ENCODE assay signal across 22 cellular contexts in genomic region chr15:74928771-74929198, GRCh38.
"Had no signal": no experiment of that assay in that cellular context is flagged by ENCODE, and none has a peak within 500 bp of the region (broad histone marks: within the 10 kb centered on the region; RNA-seq: fewer than 3 reads in every experiment).

No MANE protein-coding gene starts in this region.

- H3K9me3 Mint-ChIP-seq: activated naive CD4-positive, alpha-beta T cell treated with anti-CD3 and anti-CD28 coated beads, Interleukin-2, amount 10 ng/mL, durations not matched to agents 7 days and 5 days; activated naive CD8-positive, alpha-beta T cell treated with anti-CD3 and anti-CD28 coated beads, Interleukin-2, amount 50 U/mL, for 24 hours; activated T-cell treated with anti-CD3 and anti-CD28 coated beads, Interleukin-2, amount 50 U/mL, for 4 hours; brain; central memory CD8-positive, alpha-beta T cell; mesothelial cell of epicardium; nephron had no signal

- H3K27ac ChIP-seq: coronary artery had no signal

- H3K4me3 ChIP-seq: coronary artery had no signal

- DNase-seq: activated CD4-positive, alpha-beta T cell treated with anti-CD3 and anti-CD28 coated beads, Interleukin-2, amount 50 U/mL, for 1 hour; activated CD4-positive, CD25-positive, alpha-beta regulatory T cell treated with anti-CD3 and anti-CD28 coated beads, Interleukin-2, amount 50 U/mL, for 72 hours; activated CD8-positive, alpha-beta memory T cell treated with anti-CD3 and anti-CD28 coated beads, Interleukin-2, amount 50 U/mL, for 4 hours; activated effector memory CD4-positive, alpha-beta T cell treated with Interleukin-2 at 50 U/mL for 16 hours; activated naive CD4-positive, alpha-beta T cell treated with anti-CD3 and anti-CD28 coated beads, Interleukin-2, amount 10 ng/mL, durations not matched to agents 7 days and 5 days; activated naive CD8-positive, alpha-beta T cell treated with anti-CD3 and anti-CD28 coated beads, Interleukin-2, amount 50 U/mL, for 24 hours; activated T-cell treated with anti-CD3 and anti-CD28 coated beads, Interleukin-2, amount 50 U/mL, for 4 hours; anterior cingulate cortex; foreskin melanocyte; hypothalamus; islet precursor cell; stimulated activated CD4-positive, alpha-beta T cell treated with anti-CD3 and anti-CD28 coated beads, Interleukin-12 subunit alpha, Interleukin-12 subunit beta, amount 100 ng/mL, for 4 hours; stimulated activated CD4-positive, alpha-beta T cell treated with anti-CD3 and anti-CD28 coated beads, Interleukin-1b, Interleukin-23, amount 100 ng/mL, for 48 hours; stimulated activated CD8-positive, alpha-beta memory T cell treated with anti-CD3 and anti-CD28 coated beads, Interleukin-4, amount 100 ng/mL, for 48 hours; stimulated activated naive CD4-positive, alpha-beta T cell; T1000 had no signal

- H3K4me1 Mint-ChIP-seq: mesothelial cell of epicardium, nephron had no signal

- H3K4me3 Mint-ChIP-seq: activated naive CD4-positive, alpha-beta T cell treated with anti-CD3 and anti-CD28 coated beads, Interleukin-2, amount 10 ng/mL, durations not matched to agents 7 days and 5 days; activated naive CD8-positive, alpha-beta T cell treated with anti-CD3 and anti-CD28 coated beads, Interleukin-2, amount 50 U/mL, for 24 hours; activated T-cell treated with anti-CD3 and anti-CD28 coated beads, Interleukin-2, amount 50 U/mL, for 4 hours; brain; central memory CD8-positive, alpha-beta T cell; mesothelial cell of epicardium; nephron had no signal

- ATAC-seq: activated naive CD8-positive, alpha-beta T cell treated with anti-CD3 and anti-CD28 coated beads, Interleukin-2, amount 50 U/mL, for 24 hours; activated T-cell treated with anti-CD3 and anti-CD28 coated beads, Interleukin-2, amount 50 U/mL, for 4 hours had no signal

- H3K27ac Mint-ChIP-seq: activated naive CD4-positive, alpha-beta T cell treated with anti-CD3 and anti-CD28 coated beads, Interleukin-2, amount 10 ng/mL, durations not matched to agents 7 days and 5 days; activated naive CD8-positive, alpha-beta T cell treated with anti-CD3 and anti-CD28 coated beads, Interleukin-2, amount 50 U/mL, for 24 hours; brain; mesothelial cell of epicardium; nephron; progenitor cell of endocrine pancreas had no signal

- H3K27me3 Mint-ChIP-seq: activated naive CD4-positive, alpha-beta T cell treated with anti-CD3 and anti-CD28 coated beads, Interleukin-2, amount 10 ng/mL, durations not matched to agents 7 days and 5 days; activated naive CD8-positive, alpha-beta T cell treated with anti-CD3 and anti-CD28 coated beads, Interleukin-2, amount 50 U/mL, for 24 hours; brain; central memory CD8-positive, alpha-beta T cell; progenitor cell of endocrine pancreas had no signal
